Comparison of ENCODE assay signal across 23 cellular contexts in genomic region chrX:9188117-9188516, GRCh38.
DNase-seq lines count a peak whose midpoint lies in the region; TF ChIP-seq lines count a peak whose summit lies in the region.
"Had no signal": no experiment of that assay in that cellular context is flagged by ENCODE, and none has a peak within 500 bp of the region (broad histone marks: within the 10 kb centered on the region; RNA-seq: fewer than 3 reads in every experiment).

No MANE protein-coding gene starts in this region.

- H3K9me3 ChIP-seq in adrenal gland (replicated peaks in 1 of 3): no peaks in the 10 kb centered on the region
- H3K9me3 ChIP-seq: BLaER1 treated with 17β-estradiol and CSF1 and Interleukin-3, amounts not matched to agents 10 nM and 100 nM; gastrocnemius medialis had no signal

- H3K4me1 ChIP-seq in adrenal gland (replicated peaks in 1 of 2): no peaks in the 10 kb centered on the region
- H3K4me1 ChIP-seq: BLaER1 treated with 17β-estradiol and CSF1 and Interleukin-3, amounts not matched to agents 10 nM and 100 nM; gastrocnemius medialis; parathyroid adenoma had no signal

- peaks cover 24% of the 10 kb centered on the region for H3K27me3 ChIP-seq in adrenal gland
- H3K27me3 ChIP-seq: BLaER1 treated with 17β-estradiol and CSF1 and Interleukin-3, amounts not matched to agents 10 nM and 100 nM; hepatocyte had no signal

- TF ChIP-seq CTCF in adrenal gland (IDR thresholded peaks at IDR 0.05): no peak

- no peak for TF ChIP-seq POLR2A in adrenal gland (IDR thresholded peaks at IDR 0.05)

- H3K4me3 ChIP-seq in adrenal gland: no peak overlapping the region
- H3K4me3 ChIP-seq: BLaER1 treated with 17β-estradiol and CSF1 and Interleukin-3, amounts not matched to agents 10 nM and 100 nM; gastrocnemius medialis; hepatocyte; K562 had no signal

- H3K27ac ChIP-seq in adrenal gland: no peak overlapping the region
- H3K27ac ChIP-seq: BLaER1 treated with 17β-estradiol and CSF1 and Interleukin-3, amounts not matched to agents 10 nM and 100 nM; gastrocnemius medialis; hepatocyte; parathyroid adenoma; WERI-Rb-1 had no signal

- intact Hi-C loops in adrenal gland (cut with DNase I): no loop called here
- intact Hi-C loops in posterior cingulate gyrus (cut with DNase I): no loop called here

- 45 to 79% (median 70%) methylated on average over 3 of the region's 3 CpGs for WGBS in adrenal gland, 4 donors

- DNase-seq in DMS 273 treated with DMSO at 0.1 percent for 48 hours (lab: John Stamatoyannopoulos, UW) (peak; percentile 71), NCI-H1694 treated with DMSO at 0.1 percent for 48 hours (lab: John Stamatoyannopoulos, UW) (peak; percentile 52), NCI-H524 (lab: John Stamatoyannopoulos, UW) (peak; percentile 58 to 93), SK-N-DZ (ENCODE audit: low spot score) (peak; percentile 94), adrenal gland (no peak), posterior cingulate gyrus (no peak), AG08396 (ENCODE audit: low spot score) (no peak), putamen (ENCODE audit: low spot score) (no peak)
- DNase-seq: activated CD4-positive, alpha-beta T cell treated with anti-CD3 and anti-CD28 coated beads, Interleukin-2, amount 10 ng/mL, durations not matched to agents 24 days and 14 days; activated naive CD8-positive, alpha-beta T cell treated with anti-CD3 and anti-CD28 coated beads, Interleukin-2, amount 50 U/mL, for 24 hours; activated T-cell treated with anti-CD3 and anti-CD28 coated beads, Interleukin-2, amount 50 U/mL, for 24 hours; COR-L47; gastrocnemius medialis; left cardiac atrium; NCI-H187; NCI-H526 treated with DMSO at 0.1 percent for 48 hours; right cardiac atrium; T1000; WERI-Rb-1 had no signal

- H3K36me3 ChIP-seq in adrenal gland (replicated peaks in 1 of 2): no peaks in the 10 kb centered on the region
- H3K36me3 ChIP-seq: BLaER1 treated with 17β-estradiol and CSF1 and Interleukin-3, amounts not matched to agents 10 nM and 100 nM; gastrocnemius medialis; WERI-Rb-1 had no signal

Comparison
In these comparisons a context has a peak if more than half of its experiments do, and no peak if none do; other contexts are left out.
1. DNase-seq: peak in DMS 273 treated with DMSO at 0.1 percent for 48 hours (single experiment), NCI-H1694 treated with DMSO at 0.1 percent for 48 hours (single experiment), NCI-H524 (2 of 2) and SK-N-DZ (single experiment); none in adrenal gland (0 of 7), posterior cingulate gyrus (0 of 10), AG08396 (single experiment) and putamen (single experiment).